ENCODE assay signal across 18 cellular contexts in the genomic region with DNA sequence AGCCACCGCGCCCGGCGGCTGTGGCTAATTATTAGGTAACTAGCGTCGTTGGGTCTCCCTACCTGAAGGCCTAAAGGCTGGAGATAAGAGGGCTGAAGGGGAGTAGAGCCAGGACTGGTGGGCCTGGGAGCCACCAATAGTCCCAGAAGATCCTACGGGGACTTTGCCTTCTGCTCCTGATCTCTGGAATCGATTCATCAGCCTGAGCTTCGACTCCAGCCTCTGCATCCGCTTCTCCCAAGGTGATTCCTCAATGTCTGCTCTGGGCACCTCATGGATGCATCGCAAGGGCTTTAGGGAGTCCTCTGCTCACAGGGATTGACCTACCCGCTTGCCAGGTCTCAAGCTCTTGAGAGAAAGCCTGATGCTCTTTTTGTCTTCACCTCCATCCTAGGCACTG.
"Had no signal": no experiment of that assay in that cellular context is flagged by ENCODE, and none has a peak within 500 bp of the region (broad histone marks: within the 10 kb centered on the region; RNA-seq: fewer than 3 reads in every experiment).

No MANE protein-coding gene starts in this region.

- H3K27ac ChIP-seq: coronary artery, dorsolateral prefrontal cortex, ovary, right atrium auricular region, suprapubic skin, tibial artery, upper lobe of right lung, vagina had no signal

- H3K4me3 ChIP-seq: coronary artery, dorsolateral prefrontal cortex, ovary, right atrium auricular region, smooth muscle cell, suprapubic skin, tibial artery, upper lobe of right lung, vagina had no signal

- ATAC-seq: naive thymus-derived CD4-positive, alpha-beta T cell; upper lobe of right lung had no signal

- H3K9me3 ChIP-seq: ovary, right atrium auricular region, suprapubic skin, tibial artery, upper lobe of right lung, vagina had no signal

- H3K27me3 ChIP-seq: dorsolateral prefrontal cortex, ovary, right atrium auricular region, suprapubic skin, tibial artery, upper lobe of right lung, vagina had no signal

- H3K27me3 Mint-ChIP-seq: naive thymus-derived CD4-positive, alpha-beta T cell had no signal

- H3K4me2 ChIP-seq: smooth muscle cell had no signal

- H3K36me3 ChIP-seq: ovary, right atrium auricular region, suprapubic skin, tibial artery, upper lobe of right lung, vagina had no signal

- DNase-seq: dorsolateral prefrontal cortex; effector CD8-positive, alpha-beta T cell; foreskin melanocyte; head of caudate nucleus; hippocampal formation; kidney glomerular epithelial cell; mammary epithelial cell; naive thymus-derived CD4-positive, alpha-beta T cell; ovary; stimulated activated CD4-positive, alpha-beta T cell treated with anti-CD3 and anti-CD28 coated beads, Interleukin-2, amount 100 ng/mL, for 48 hours; stimulated activated naive CD4-positive, alpha-beta T cell treated with Interleukin-2 at 50 U/mL for 16 hours; tibial artery; upper lobe of right lung had no signal

- H3K4me1 ChIP-seq: tibial artery had no signal

- H3K4me3 Mint-ChIP-seq: naive thymus-derived CD4-positive, alpha-beta T cell had no signal
